1 cellular context compared by ENCODE assay signal in the genomic region with DNA sequence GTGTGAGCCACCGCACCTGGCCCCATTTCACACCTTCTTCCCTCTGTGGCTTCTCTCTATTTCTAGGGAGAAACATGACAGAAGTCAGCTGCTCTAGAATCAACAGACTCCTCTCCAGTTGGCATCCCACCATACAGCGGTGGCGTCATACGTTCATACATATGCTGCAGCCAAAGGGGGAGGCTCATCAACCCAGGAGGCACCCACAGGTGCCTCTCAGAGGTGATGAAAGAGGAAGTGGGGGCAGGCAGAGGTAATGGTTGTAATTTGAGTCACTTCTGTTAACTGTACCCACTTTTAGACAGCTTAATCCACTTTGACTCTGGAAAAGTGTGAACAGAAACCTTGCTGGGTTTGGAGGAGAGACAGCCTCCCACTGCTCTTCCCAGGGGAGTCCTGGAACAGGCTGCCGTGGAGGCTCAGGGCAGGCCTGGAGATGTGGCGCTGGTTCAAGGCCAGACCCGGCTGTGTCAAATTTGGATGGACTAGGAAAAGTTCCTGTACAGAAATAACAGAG.
TF ChIP-seq lines count a peak whose summit lies in the region.

No MANE protein-coding gene starts in this region.

TF ChIP-seq in HepG2, 621 proteins besides CTCF, POLR2A, EP300 and RAD21:
- no peak for TF ChIP-seq ZNF547 (CRISPR knock-in tag; IDR thresholded peaks at IDR 0.05)
- TF ChIP-seq ZNF564 (CRISPR knock-in tag; IDR thresholded peaks at IDR 0.05) = no peak
- TF ChIP-seq PCBP1 (IDR thresholded peaks at IDR 0.05; ENCODE audit: borderline replicate concordance, low read depth, low read length) = no peak
- no peak for TF ChIP-seq ZNF543 (CRISPR knock-in tag; IDR thresholded peaks at IDR 0.05)
- TF ChIP-seq ZNF235 (CRISPR knock-in tag; IDR thresholded peaks at IDR 0.05; ENCODE audit: borderline replicate concordance) = no peak
- TF ChIP-seq, protein P1, sequence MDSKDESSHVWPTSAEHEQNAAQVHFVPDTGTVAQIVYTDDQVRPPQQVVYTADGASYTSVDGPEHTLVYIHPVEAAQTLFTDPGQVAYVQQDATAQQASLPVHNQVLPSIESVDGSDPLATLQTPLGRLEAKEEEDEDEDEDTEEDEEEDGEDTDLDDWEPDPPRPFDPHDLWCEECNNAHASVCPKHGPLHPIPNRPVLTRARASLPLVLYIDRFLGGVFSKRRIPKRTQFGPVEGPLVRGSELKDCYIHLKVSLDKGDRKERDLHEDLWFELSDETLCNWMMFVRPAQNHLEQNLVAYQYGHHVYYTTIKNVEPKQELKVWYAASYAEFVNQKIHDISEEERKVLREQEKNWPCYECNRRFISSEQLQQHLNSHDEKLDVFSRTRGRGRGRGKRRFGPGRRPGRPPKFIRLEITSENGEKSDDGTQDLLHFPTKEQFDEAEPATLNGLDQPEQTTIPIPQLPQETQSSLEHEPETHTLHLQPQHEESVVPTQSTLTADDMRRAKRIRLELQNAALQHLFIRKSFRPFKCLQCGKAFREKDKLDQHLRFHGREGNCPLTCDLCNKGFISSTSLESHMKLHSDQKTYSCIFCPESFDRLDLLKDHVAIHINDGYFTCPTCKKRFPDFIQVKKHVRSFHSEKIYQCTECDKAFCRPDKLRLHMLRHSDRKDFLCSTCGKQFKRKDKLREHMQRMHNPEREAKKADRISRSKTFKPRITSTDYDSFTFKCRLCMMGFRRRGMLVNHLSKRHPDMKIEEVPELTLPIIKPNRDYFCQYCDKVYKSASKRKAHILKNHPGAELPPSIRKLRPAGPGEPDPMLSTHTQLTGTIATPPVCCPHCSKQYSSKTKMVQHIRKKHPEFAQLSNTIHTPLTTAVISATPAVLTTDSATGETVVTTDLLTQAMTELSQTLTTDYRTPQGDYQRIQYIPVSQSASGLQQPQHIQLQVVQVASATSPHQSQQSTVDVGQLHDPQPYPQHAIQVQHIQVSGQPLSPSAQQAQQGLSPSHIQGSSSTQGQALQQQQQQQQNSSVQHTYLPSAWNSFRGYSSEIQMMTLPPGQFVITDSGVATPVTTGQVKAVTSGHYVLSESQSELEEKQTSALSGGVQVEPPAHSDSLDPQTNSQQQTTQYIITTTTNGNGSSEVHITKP (CRISPR knock-in tag; IDR thresholded peaks at IDR 0.05; ENCODE audit: low read depth) = no peak
